In the genomic region with DNA sequence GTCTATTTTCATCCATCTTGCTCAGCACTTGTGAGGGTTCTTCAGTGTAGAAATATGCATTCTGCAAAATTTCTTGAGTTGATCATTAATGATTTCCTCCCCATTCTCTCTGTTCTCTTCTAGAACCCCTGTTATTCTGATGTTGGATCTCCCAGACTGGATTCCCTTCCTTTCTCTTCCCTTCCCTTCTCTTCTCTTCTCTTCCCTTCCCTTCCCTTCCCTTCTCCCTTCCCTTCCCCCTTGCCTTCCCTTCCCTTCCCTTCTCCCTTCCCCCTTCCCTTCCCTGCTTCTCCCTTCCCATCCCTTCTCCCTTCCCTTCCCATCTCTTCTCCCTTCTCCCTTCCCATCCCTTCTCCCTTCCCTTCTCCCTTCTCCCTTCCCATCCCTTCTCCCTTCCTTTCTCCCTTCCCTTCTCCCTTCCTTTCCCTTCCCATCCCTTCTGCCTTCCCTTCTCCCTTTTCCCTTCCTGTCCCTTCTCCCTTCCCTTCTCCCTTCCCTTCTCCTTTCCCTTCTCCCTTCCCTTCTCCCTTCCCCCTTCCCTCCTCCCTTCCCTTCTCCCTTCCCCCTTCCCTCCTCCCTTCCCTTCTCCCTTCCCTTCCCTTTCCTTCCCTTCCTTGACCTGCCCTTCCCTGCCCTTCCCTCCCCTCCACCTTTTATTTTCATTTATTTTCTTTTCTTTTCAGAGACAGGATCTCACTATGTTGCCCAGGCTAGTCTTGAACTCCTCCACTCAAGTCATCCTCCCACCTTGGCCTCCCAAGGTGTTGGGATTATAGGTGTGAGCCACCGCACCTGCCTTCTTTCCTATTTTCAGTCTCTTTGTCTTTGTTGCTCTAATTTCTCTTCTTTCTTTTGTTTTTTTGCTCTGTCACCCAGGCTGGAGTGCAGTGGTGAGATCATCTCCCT, we compare ENCODE assay signal across 1 cellular context.
TF ChIP-seq lines count a peak whose summit lies in the region.

No MANE protein-coding gene starts in this region.

TF ChIP-seq in K562, 482 proteins besides CTCF, POLR2A, EP300 and RAD21:
- TF ChIP-seq EHMT2 (IDR thresholded peaks at IDR 0.05) (peak; percentile 23; the same call in 1 of the 2 replicates), FOXJ3 (CRISPR knock-in tag; IDR thresholded peaks at IDR 0.05) (no peak), ZNF121 (CRISPR knock-in tag; conservative IDR thresholded peaks at IDR 0.05) (peak; percentile 54; the same call in 1 of the 2 replicates), MAFG (tag; conservative IDR thresholded peaks at IDR 0.05) (peak; percentile 49; the same call in 1 of the 2 replicates), ZNF316 (IDR thresholded peaks at IDR 0.05) (peak; percentile 21; the same call in 1 of the 2 replicates), GTF2E2 (tag; IDR thresholded peaks at IDR 0.05) (no peak), HLTF (IDR thresholded peaks at IDR 0.05) (0 out of 2 replicates have a peak, but pooled peaks have one; percentile 26), CC2D1A (IDR thresholded peaks at IDR 0.05) (no peak), NFE2 (IDR thresholded peaks at IDR 0.05; ENCODE audit: low read depth) (peak; percentile 35; the same call in 1 of the 2 replicates), DPF2 (IDR thresholded peaks at IDR 0.05) (0 out of 2 replicates have a peak, but pooled peaks have one; percentile 17), CLOCK (CRISPR knock-in tag; IDR thresholded peaks at IDR 0.05; ENCODE audit: borderline replicate concordance) (no peak), KDM1A (IDR thresholded peaks at IDR 0.05) (peak in 1 of 2 experiments; percentile 33; a peak in 1 of 4 replicates)
- TF ChIP-seq, protein P1, sequence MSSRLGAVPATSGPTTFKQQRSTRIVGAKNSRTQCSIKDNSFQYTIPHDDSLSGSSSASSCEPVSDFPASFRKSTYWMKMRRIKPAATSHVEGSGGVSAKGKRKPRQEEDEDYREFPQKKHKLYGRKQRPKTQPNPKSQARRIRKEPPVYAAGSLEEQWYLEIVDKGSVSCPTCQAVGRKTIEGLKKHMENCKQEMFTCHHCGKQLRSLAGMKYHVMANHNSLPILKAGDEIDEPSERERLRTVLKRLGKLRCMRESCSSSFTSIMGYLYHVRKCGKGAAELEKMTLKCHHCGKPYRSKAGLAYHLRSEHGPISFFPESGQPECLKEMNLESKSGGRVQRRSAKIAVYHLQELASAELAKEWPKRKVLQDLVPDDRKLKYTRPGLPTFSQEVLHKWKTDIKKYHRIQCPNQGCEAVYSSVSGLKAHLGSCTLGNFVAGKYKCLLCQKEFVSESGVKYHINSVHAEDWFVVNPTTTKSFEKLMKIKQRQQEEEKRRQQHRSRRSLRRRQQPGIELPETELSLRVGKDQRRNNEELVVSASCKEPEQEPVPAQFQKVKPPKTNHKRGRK (tag; IDR thresholded peaks at IDR 0.05): peak; percentile 95
- TF ChIP-seq, protein P2, sequence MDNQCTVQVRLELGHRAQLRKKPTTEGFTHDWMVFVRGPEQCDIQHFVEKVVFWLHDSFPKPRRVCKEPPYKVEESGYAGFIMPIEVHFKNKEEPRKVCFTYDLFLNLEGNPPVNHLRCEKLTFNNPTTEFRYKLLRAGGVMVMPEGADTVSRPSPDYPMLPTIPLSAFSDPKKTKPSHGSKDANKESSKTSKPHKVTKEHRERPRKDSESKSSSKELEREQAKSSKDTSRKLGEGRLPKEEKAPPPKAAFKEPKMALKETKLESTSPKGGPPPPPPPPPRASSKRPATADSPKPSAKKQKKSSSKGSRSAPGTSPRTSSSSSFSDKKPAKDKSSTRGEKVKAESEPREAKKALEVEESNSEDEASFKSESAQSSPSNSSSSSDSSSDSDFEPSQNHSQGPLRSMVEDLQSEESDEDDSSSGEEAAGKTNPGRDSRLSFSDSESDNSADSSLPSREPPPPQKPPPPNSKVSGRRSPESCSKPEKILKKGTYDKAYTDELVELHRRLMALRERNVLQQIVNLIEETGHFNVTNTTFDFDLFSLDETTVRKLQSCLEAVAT (IDR thresholded peaks at IDR 0.05): 0 out of 4 replicates have a peak, but pooled peaks of 1 of the 2 experiments have one; percentile 32
